In the genomic region with DNA sequence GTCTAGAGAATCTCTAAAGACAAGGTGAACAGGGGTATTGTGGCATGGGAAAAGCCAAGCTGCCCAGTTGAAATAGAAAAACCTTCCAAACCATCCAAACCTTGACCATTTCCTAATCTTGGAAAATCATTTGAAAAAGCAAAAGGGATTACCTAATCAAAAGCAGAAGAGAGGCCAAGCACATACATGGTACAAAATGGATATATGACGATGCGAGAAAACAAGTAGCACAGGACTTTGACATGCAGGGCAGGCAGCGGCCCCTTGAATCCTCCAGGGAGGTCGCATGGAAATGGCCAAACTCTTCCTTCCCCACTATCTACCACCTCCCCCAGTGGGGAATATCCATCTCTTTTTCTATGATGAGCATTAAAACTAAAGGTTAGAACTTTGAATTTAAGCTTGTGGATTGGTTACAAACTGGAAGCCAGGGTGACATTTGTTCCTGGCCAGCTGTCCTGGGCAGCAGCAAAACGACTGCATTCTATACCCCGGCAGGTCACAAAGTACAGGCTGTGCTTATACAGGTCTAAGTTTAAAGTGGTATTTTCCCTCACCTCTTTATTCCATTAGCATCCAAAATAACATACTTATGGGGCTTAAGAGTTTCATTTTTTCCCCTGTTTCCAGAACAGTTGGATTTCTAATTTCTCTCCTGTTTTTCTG, we compare ENCODE assay signal across 19 cellular contexts.
"Had no signal": no experiment of that assay in that cellular context is flagged by ENCODE, and none has a peak within 500 bp of the region (broad histone marks: within the 10 kb centered on the region; RNA-seq: fewer than 3 reads in every experiment).

No MANE protein-coding gene starts in this region.

- H3K4me2 ChIP-seq: hepatocyte, neural progenitor cell, smooth muscle cell had no signal

- DNase-seq: effector memory CD4-positive, alpha-beta T cell; glutamatergic neuron; kidney; left colon; lower lobe of right lung; natural killer cell; nucleus accumbens; pancreas; stimulated activated CD4-positive, alpha-beta T cell treated with anti-CD3 and anti-CD28 coated beads, Interleukin-4, amount 100 ng/mL, for 1 hour; testis; upper lobe of right lung had no signal

- H3K9me3 ChIP-seq: gastroesophageal sphincter, lower lobe of right lung, pancreas, testis, tibial nerve, upper lobe of right lung had no signal

- H3K27me3 ChIP-seq: gastroesophageal sphincter, hepatocyte, neural progenitor cell, pancreas, testis, tibial nerve, upper lobe of right lung had no signal

- H3K79me2 ChIP-seq: hepatocyte had no signal

- H2AFZ ChIP-seq: hepatocyte, neural progenitor cell had no signal

- FAIRE-seq: endometrium, kidney, pancreas had no signal

- ATAC-seq: esophagus mucosa; gastroesophageal sphincter; left colon; lower lobe of right lung; natural killer cell; pancreas; stimulated activated memory B cell treated with anti-CD40 and anti-IgM and Interleukin-4, amounts not matched to agents 10 μg/mL and 1 μg/mL and 100 μg/mL, for 72 hours; upper lobe of right lung had no signal

- H3K4me1 ChIP-seq: lower lobe of right lung, neural progenitor cell, testis, tibial nerve, upper lobe of right lung had no signal

- H3K27ac ChIP-seq: hepatocyte, lower lobe of right lung, neural progenitor cell, pancreas, testis, tibial nerve, upper lobe of right lung had no signal

- H3K36me3 ChIP-seq: gastroesophageal sphincter, lower lobe of right lung, neural progenitor cell, tibial nerve, upper lobe of right lung had no signal

- H3K4me3 ChIP-seq: gastroesophageal sphincter, hepatocyte, lower lobe of right lung, neural progenitor cell, pancreas, smooth muscle cell, testis, tibial nerve, upper lobe of right lung had no signal

- H3K9ac ChIP-seq: neural progenitor cell had no signal
